Comparison of ENCODE assay signal across 1 cellular context in the genomic region with DNA sequence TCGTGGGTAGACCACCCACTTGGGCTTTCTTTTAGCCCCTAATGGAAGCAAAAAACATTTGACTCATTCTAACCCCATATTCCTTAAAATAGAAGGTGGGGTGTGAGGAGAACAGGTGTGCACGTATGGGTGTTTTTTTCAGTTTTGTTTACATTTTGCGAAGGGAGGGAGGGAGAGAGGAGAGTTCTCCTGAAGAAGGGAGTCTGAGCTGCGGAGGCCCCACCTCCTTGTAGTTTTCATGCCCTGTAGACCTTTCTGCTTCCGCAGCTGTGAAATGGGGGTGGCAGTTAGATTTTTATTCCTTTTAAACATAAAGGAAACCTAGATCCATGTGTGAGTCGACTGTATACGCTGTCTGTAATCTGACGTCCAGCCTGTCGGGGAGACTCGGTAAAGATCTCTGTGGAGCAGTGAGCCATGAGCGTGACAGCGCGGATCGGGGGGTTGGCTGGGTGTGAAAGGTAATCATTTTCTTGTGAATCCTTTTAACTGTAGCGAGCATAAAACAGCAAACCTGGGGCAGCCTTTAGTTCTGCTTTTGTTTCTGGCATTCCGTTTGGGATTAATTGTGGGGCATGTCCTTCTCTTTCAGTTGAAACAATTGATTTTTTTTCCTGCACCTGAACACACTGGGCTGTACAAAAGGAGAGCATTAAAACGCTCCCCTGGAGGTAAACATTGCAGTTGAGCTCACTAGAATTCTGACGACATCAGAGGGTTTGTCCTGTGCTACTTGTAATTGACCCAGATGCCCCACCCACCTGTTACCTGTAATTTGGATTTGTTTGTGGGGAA.
A peak's percentile ranks its signal among the peaks of the same experiment; 100 is the strongest.
TF ChIP-seq lines count a peak whose summit lies in the region.

No MANE protein-coding gene starts in this region.

TF ChIP-seq in IMR-90, 13 proteins besides CTCF, POLR2A, EP300 and RAD21:
- 0 out of 2 replicates have a peak, but pooled peaks have one; percentile 17 for TF ChIP-seq MAZ (IDR thresholded peaks at IDR 0.05; ENCODE audit: borderline replicate concordance, low read depth, low read length)
- 0 out of 2 replicates have a peak, but pooled peaks have one; percentile 33 for TF ChIP-seq MXI1 (IDR thresholded peaks at IDR 0.05; ENCODE audit: borderline replicate concordance, low read depth, low read length)
- TF ChIP-seq SMC3 (IDR thresholded peaks at IDR 0.05; ENCODE audit: low read depth, low read length) = no peak
- TF ChIP-seq RCOR1 (IDR thresholded peaks at IDR 0.05; ENCODE audit: insufficient replicate concordance, low read length) = no peak
- TF ChIP-seq, protein P1, sequence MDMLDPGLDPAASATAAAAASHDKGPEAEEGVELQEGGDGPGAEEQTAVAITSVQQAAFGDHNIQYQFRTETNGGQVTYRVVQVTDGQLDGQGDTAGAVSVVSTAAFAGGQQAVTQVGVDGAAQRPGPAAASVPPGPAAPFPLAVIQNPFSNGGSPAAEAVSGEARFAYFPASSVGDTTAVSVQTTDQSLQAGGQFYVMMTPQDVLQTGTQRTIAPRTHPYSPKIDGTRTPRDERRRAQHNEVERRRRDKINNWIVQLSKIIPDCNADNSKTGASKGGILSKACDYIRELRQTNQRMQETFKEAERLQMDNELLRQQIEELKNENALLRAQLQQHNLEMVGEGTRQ (IDR thresholded peaks at IDR 0.05; ENCODE audit: low read depth, low read length) = no peak
- no peak for TF ChIP-seq NFE2L2 (IDR thresholded peaks at IDR 0.05; ENCODE audit: low read depth, low read length)
- TF ChIP-seq, protein P2, sequence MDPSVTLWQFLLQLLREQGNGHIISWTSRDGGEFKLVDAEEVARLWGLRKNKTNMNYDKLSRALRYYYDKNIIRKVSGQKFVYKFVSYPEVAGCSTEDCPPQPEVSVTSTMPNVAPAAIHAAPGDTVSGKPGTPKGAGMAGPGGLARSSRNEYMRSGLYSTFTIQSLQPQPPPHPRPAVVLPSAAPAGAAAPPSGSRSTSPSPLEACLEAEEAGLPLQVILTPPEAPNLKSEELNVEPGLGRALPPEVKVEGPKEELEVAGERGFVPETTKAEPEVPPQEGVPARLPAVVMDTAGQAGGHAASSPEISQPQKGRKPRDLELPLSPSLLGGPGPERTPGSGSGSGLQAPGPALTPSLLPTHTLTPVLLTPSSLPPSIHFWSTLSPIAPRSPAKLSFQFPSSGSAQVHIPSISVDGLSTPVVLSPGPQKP (IDR thresholded peaks at IDR 0.05; ENCODE audit: borderline replicate concordance, low read depth, low read length) = no peak
